Comparison of ENCODE assay signal across 2 cellular contexts in the genomic region with DNA sequence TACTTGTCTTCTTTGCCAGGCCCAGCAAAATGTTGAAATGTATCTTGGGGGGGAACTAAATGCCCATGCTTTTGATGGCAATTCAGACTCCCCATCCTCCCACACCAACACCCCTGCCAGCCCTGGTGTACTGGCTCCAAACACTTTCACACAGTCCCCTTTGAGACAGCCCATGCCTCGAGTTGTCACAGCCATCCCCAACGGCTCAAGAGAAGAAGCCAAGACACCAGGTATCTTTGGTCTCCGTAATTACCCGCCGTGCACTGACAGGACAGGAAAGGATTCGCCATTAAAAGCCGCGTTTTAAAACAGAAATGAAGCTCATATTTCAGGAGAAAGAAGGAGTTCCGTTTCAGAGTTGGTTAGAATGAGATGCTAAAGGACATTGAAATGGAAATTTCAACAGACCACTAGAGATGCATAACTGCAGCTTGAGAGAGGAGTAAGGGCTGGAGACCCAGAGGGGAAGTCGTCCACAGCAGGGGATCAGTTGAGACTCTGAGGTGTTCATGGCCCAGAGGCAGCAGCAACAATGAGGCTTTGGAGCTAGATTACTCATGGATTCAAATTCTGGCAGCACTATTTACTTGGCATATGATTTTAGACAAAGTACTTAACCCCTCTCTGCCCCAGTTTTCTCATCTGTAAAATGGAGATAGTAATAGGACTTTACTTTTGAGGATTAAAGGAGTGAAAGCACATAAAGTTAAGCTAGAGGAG.
TF ChIP-seq lines count a peak whose summit lies in the region.

No MANE protein-coding gene starts in this region.

TF ChIP-seq in HepG2, 621 proteins besides CTCF, POLR2A, EP300 and RAD21:
- TF ChIP-seq NFKBIZ (CRISPR knock-in tag; IDR thresholded peaks at IDR 0.05) (no peak), SMAD1 (CRISPR knock-in tag; IDR thresholded peaks at IDR 0.05; ENCODE audit: borderline replicate concordance, low read depth) (no peak), ZNF7 (CRISPR knock-in tag; IDR thresholded peaks at IDR 0.05) (no peak), ZXDC (CRISPR knock-in tag; IDR thresholded peaks at IDR 0.05) (no peak), ZNF737 (CRISPR knock-in tag; IDR thresholded peaks at IDR 0.05; ENCODE audit: borderline replicate concordance) (no peak), ATF1 (CRISPR knock-in tag; IDR thresholded peaks at IDR 0.05) (no peak), ZFYVE20 (CRISPR knock-in tag; IDR thresholded peaks at IDR 0.05; ENCODE audit: borderline replicate concordance, low read depth) (no peak), ZNF629 (CRISPR knock-in tag; conservative IDR thresholded peaks at IDR 0.05) (0 out of 2 replicates have a peak, but pooled peaks have one; percentile 37)

TF ChIP-seq in H1, 55 proteins besides CTCF, POLR2A, EP300 and RAD21:
- no peak for TF ChIP-seq HDAC2 (IDR thresholded peaks at IDR 0.05; ENCODE audit: borderline replicate concordance in 1 of 2, low read depth in 2 of 2, low read length in 2 of 2)
TF ChIP-seq in H1: peak in this region for 0.
